Comparison of ENCODE assay signal across 1 cellular context in genomic region chr18:57803119-57803969, GRCh38.
TF ChIP-seq lines count a peak whose summit lies in the region.

Gene ATP8B1 (minus strand): TSS chr18:57803315. CDS start chr18:57731807, 71,508 bp downstream.

TF ChIP-seq in H1, 55 proteins besides CTCF, POLR2A, EP300 and RAD21 (continued from another document):
- TF ChIP-seq, protein P1, sequence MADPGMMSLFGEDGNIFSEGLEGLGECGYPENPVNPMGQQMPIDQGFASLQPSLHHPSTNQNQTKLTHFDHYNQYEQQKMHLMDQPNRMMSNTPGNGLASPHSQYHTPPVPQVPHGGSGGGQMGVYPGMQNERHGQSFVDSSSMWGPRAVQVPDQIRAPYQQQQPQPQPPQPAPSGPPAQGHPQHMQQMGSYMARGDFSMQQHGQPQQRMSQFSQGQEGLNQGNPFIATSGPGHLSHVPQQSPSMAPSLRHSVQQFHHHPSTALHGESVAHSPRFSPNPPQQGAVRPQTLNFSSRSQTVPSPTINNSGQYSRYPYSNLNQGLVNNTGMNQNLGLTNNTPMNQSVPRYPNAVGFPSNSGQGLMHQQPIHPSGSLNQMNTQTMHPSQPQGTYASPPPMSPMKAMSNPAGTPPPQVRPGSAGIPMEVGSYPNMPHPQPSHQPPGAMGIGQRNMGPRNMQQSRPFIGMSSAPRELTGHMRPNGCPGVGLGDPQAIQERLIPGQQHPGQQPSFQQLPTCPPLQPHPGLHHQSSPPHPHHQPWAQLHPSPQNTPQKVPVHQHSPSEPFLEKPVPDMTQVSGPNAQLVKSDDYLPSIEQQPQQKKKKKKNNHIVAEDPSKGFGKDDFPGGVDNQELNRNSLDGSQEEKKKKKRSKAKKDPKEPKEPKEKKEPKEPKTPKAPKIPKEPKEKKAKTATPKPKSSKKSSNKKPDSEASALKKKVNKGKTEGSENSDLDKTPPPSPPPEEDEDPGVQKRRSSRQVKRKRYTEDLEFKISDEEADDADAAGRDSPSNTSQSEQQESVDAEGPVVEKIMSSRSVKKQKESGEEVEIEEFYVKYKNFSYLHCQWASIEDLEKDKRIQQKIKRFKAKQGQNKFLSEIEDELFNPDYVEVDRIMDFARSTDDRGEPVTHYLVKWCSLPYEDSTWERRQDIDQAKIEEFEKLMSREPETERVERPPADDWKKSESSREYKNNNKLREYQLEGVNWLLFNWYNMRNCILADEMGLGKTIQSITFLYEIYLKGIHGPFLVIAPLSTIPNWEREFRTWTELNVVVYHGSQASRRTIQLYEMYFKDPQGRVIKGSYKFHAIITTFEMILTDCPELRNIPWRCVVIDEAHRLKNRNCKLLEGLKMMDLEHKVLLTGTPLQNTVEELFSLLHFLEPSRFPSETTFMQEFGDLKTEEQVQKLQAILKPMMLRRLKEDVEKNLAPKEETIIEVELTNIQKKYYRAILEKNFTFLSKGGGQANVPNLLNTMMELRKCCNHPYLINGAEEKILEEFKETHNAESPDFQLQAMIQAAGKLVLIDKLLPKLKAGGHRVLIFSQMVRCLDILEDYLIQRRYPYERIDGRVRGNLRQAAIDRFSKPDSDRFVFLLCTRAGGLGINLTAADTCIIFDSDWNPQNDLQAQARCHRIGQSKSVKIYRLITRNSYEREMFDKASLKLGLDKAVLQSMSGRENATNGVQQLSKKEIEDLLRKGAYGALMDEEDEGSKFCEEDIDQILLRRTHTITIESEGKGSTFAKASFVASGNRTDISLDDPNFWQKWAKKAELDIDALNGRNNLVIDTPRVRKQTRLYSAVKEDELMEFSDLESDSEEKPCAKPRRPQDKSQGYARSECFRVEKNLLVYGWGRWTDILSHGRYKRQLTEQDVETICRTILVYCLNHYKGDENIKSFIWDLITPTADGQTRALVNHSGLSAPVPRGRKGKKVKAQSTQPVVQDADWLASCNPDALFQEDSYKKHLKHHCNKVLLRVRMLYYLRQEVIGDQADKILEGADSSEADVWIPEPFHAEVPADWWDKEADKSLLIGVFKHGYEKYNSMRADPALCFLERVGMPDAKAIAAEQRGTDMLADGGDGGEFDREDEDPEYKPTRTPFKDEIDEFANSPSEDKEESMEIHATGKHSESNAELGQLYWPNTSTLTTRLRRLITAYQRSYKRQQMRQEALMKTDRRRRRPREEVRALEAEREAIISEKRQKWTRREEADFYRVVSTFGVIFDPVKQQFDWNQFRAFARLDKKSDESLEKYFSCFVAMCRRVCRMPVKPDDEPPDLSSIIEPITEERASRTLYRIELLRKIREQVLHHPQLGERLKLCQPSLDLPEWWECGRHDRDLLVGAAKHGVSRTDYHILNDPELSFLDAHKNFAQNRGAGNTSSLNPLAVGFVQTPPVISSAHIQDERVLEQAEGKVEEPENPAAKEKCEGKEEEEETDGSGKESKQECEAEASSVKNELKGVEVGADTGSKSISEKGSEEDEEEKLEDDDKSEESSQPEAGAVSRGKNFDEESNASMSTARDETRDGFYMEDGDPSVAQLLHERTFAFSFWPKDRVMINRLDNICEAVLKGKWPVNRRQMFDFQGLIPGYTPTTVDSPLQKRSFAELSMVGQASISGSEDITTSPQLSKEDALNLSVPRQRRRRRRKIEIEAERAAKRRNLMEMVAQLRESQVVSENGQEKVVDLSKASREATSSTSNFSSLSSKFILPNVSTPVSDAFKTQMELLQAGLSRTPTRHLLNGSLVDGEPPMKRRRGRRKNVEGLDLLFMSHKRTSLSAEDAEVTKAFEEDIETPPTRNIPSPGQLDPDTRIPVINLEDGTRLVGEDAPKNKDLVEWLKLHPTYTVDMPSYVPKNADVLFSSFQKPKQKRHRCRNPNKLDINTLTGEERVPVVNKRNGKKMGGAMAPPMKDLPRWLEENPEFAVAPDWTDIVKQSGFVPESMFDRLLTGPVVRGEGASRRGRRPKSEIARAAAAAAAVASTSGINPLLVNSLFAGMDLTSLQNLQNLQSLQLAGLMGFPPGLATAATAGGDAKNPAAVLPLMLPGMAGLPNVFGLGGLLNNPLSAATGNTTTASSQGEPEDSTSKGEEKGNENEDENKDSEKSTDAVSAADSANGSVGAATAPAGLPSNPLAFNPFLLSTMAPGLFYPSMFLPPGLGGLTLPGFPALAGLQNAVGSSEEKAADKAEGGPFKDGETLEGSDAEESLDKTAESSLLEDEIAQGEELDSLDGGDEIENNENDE (IDR thresholded peaks at IDR 0.05; ENCODE audit: insufficient replicate concordance, low read length), result no peak
- TF ChIP-seq KDM1A (IDR thresholded peaks at IDR 0.05; ENCODE audit: borderline replicate concordance, low read length), result no peak
- no peak for TF ChIP-seq JUND (IDR thresholded peaks at IDR 0.05; ENCODE audit: low read length)
- no peak for TF ChIP-seq BRCA1 (IDR thresholded peaks at IDR 0.05; ENCODE audit: low read depth, low read length)
- TF ChIP-seq MAFK (IDR thresholded peaks at IDR 0.05; ENCODE audit: low read depth, low read length), result no peak
- TF ChIP-seq, protein P2, sequence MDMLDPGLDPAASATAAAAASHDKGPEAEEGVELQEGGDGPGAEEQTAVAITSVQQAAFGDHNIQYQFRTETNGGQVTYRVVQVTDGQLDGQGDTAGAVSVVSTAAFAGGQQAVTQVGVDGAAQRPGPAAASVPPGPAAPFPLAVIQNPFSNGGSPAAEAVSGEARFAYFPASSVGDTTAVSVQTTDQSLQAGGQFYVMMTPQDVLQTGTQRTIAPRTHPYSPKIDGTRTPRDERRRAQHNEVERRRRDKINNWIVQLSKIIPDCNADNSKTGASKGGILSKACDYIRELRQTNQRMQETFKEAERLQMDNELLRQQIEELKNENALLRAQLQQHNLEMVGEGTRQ (IDR thresholded peaks at IDR 0.05; ENCODE audit: low read length), result no peak
- no peak for TF ChIP-seq GTF2F1 (IDR thresholded peaks at IDR 0.05; ENCODE audit: borderline replicate concordance, low read depth, low read length)
- no peak for TF ChIP-seq SP1 (IDR thresholded peaks at IDR 0.05; ENCODE audit: low read depth, low read length)
- TF ChIP-seq ATF3 (IDR thresholded peaks at IDR 0.05; ENCODE audit: insufficient read depth, low read depth, low read length), result no peak
- TF ChIP-seq, protein P3, sequence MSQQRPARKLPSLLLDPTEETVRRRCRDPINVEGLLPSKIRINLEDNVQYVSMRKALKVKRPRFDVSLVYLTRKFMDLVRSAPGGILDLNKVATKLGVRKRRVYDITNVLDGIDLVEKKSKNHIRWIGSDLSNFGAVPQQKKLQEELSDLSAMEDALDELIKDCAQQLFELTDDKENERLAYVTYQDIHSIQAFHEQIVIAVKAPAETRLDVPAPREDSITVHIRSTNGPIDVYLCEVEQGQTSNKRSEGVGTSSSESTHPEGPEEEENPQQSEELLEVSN (IDR thresholded peaks at IDR 0.05), result peak; percentile 87
- no peak for TF ChIP-seq SIN3A (conservative IDR thresholded peaks at IDR 0.05 in 1 of 2, IDR thresholded peaks at IDR 0.05 in 1 of 2; ENCODE audit: low read depth in 1 of 2, low read length in 2 of 2)
- TF ChIP-seq POLR2AphosphoS5 (IDR thresholded peaks at IDR 0.05; ENCODE audit: low read depth, low read length), result no peak
- peak; percentile 26; the same call in 1 of the 2 replicates for TF ChIP-seq YY1 (IDR thresholded peaks at IDR 0.05; ENCODE audit: low read depth, low read length)
- no peak for TF ChIP-seq CTBP2 (IDR thresholded peaks at IDR 0.05; ENCODE audit: borderline replicate concordance, insufficient read depth, insufficient read length, low read length)
- no peak for TF ChIP-seq FOSL1 (IDR thresholded peaks at IDR 0.05; ENCODE audit: insufficient read depth, low read depth, low read length)
- TF ChIP-seq EGR1 (IDR thresholded peaks at IDR 0.05; ENCODE audit: borderline replicate concordance, low read depth, low read length), result no peak
- no peak for TF ChIP-seq SP2 (IDR thresholded peaks at IDR 0.05; ENCODE audit: low read length)
- TF ChIP-seq RXRA (IDR thresholded peaks at IDR 0.05; ENCODE audit: insufficient read depth, low read depth, low read length), result no peak
- no peak for TF ChIP-seq NANOG (IDR thresholded peaks at IDR 0.05; ENCODE audit: insufficient read depth, low read depth, low read length, poor library complexity, severe bottlenecking)
- no peak for TF ChIP-seq CEBPB (IDR thresholded peaks at IDR 0.05; ENCODE audit: low read depth, low read length)
- TF ChIP-seq RBBP5 (IDR thresholded peaks at IDR 0.05; ENCODE audit: borderline replicate concordance, low read depth, low read length), result peak; percentile 55; the same call in 1 of the 2 replicates
- TF ChIP-seq RNF2 (IDR thresholded peaks at IDR 0.05; ENCODE audit: borderline replicate concordance, low read depth, low read length, missing control alignments, poor library complexity, severe bottlenecking), result peak; percentile 12
- peak; percentile 52 for TF ChIP-seq EZH2 (IDR thresholded peaks at IDR 0.05; ENCODE audit: low read depth, low read length, severe bottlenecking)
- no peak for TF ChIP-seq BCL11A (IDR thresholded peaks at IDR 0.05; ENCODE audit: low read depth in 2 of 2, low read length in 2 of 2)
- TF ChIP-seq TAF1 (IDR thresholded peaks at IDR 0.05; ENCODE audit: low read depth, low read length), result peak; percentile 54; the same call in 1 of the 2 replicates
- TF ChIP-seq TAF7 (optimal IDR thresholded peaks at IDR 0.05; ENCODE audit: borderline replicate concordance, low read depth, low read length), result no peak
- TF ChIP-seq ASH2L (IDR thresholded peaks at IDR 0.05; ENCODE audit: low read length), result peak; percentile 61
- no peak for TF ChIP-seq CHD2 (IDR thresholded peaks at IDR 0.05; ENCODE audit: low read length)
- TF ChIP-seq TBP (IDR thresholded peaks at IDR 0.05; ENCODE audit: low read depth, low read length), result peak; percentile 47; the same call in 1 of the 2 replicates
- TF ChIP-seq POU5F1 (IDR thresholded peaks at IDR 0.05; ENCODE audit: low read depth, low read length), result no peak
- TF ChIP-seq CBX8 (IDR thresholded peaks at IDR 0.05; ENCODE audit: borderline replicate concordance, low read depth, low read length), result no peak
- no peak for TF ChIP-seq JUN (IDR thresholded peaks at IDR 0.05; ENCODE audit: low read depth, low read length)
- TF ChIP-seq CREB1 (IDR thresholded peaks at IDR 0.05), result no peak; the same call in 1 of the 2 replicates
- TF ChIP-seq PHF8 (conservative IDR thresholded peaks at IDR 0.05; ENCODE audit: low read depth, low read length), result peak; percentile 46; the same call in 1 of the 2 replicates
- TF ChIP-seq SIX5 (IDR thresholded peaks at IDR 0.05; ENCODE audit: low read depth, low read length), result no peak
- TF ChIP-seq BACH1 (IDR thresholded peaks at IDR 0.05; ENCODE audit: low read length), result 0 out of 2 replicates have a peak, but pooled peaks have one; percentile 2
- no peak for TF ChIP-seq ZNF274 (IDR thresholded peaks at IDR 0.05; ENCODE audit: borderline replicate concordance, extremely low read depth, low read length)
- TF ChIP-seq GABPA (IDR thresholded peaks at IDR 0.05; ENCODE audit: borderline replicate concordance, insufficient read depth, low read length), result no peak
- TF ChIP-seq HDAC6 (IDR thresholded peaks at IDR 0.05; ENCODE audit: low read depth, low read length), result no peak
- TF ChIP-seq KDM5A (IDR thresholded peaks at IDR 0.05; ENCODE audit: low read length), result no peak
- TF ChIP-seq KDM4A (IDR thresholded peaks at IDR 0.05; ENCODE audit: low read depth, low read length, severe bottlenecking), result peak; percentile 95
- TF ChIP-seq CBX5 (IDR thresholded peaks at IDR 0.05; ENCODE audit: low read depth, low read length), result no peak
- TF ChIP-seq SRF (IDR thresholded peaks at IDR 0.05; ENCODE audit: low read depth, low read length), result no peak
- no peak for TF ChIP-seq NRF1 (IDR thresholded peaks at IDR 0.05; ENCODE audit: low read depth, low read length)
- TF ChIP-seq SP4 (IDR thresholded peaks at IDR 0.05; ENCODE audit: low read length), result no peak
- TF ChIP-seq CHD1 (IDR thresholded peaks at IDR 0.05; ENCODE audit: low read depth, low read length), result no peak
- no peak for TF ChIP-seq TEAD4 (IDR thresholded peaks at IDR 0.05; ENCODE audit: low read depth, low read length)
- TF ChIP-seq SIRT6 (IDR thresholded peaks at IDR 0.05; ENCODE audit: low read length), result no peak
- no peak for TF ChIP-seq TCF12 (IDR thresholded peaks at IDR 0.05; ENCODE audit: low read depth, low read length)
- TF ChIP-seq SUZ12 (IDR thresholded peaks at IDR 0.05; ENCODE audit: low read length), result peak; percentile 36; the same call in 1 of the 2 replicates
- TF ChIP-seq SAP30 (IDR thresholded peaks at IDR 0.05; ENCODE audit: insufficient read depth, insufficient replicate concordance, low read length), result no peak
- no peak for TF ChIP-seq HDAC2 (IDR thresholded peaks at IDR 0.05; ENCODE audit: borderline replicate concordance in 1 of 2, low read depth in 2 of 2, low read length in 2 of 2)
- TF ChIP-seq, protein P4, sequence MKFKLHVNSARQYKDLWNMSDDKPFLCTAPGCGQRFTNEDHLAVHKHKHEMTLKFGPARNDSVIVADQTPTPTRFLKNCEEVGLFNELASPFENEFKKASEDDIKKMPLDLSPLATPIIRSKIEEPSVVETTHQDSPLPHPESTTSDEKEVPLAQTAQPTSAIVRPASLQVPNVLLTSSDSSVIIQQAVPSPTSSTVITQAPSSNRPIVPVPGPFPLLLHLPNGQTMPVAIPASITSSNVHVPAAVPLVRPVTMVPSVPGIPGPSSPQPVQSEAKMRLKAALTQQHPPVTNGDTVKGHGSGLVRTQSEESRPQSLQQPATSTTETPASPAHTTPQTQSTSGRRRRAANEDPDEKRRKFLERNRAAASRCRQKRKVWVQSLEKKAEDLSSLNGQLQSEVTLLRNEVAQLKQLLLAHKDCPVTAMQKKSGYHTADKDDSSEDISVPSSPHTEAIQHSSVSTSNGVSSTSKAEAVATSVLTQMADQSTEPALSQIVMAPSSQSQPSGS (IDR thresholded peaks at IDR 0.05; ENCODE audit: low read length), result no peak
